In the genomic region with DNA sequence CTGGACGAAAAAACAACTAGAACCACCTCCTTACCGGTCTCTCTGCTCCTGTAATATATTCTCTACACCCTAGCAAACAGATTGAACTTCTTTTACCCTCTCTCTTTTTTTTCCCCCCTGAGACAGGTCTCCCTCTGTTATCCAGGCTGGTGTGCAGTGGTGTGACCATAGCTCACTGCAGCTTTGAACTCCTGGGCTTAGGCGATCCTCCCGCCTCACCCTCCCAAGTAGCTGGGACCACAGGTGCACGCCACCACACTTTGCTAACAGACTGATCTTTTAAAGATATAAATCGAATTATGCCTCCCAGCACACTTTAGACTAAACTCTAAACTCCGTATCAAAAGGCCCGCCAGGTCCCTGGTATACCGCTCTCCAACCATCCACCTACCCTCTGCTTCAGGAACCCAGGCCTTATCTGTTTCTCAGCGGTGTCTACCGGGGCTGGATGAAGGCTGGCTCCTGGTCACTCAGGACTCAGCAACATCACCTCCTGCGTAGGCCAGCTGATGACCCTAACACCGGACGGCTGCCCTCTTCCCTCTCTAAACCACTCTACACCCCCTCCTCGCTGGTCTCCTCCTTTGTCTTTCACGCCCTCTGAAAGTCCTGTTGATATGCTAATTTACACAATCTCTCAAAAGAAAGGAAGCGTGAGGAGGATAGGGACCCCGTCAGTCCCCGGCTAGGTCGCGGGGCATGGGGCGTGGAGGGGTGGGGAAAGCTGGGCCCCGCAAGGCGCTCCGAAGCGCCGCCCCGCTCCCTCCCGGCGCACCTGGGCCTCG, we compare ENCODE assay signal across 6 cellular contexts. TPM values are rescaled to one million over a fixed set of nuclear protein-coding genes. Genes with fewer than 3 reads are reported as not detected.
DNase-seq lines count a peak whose midpoint lies in the region; ATAC-seq and TF ChIP-seq lines count a peak whose summit lies in the region.

No MANE protein-coding gene starts in this region.

- DNase-seq in HFF-Myc (ENCODE audit: extremely low read depth, low read depth) (no peak), medulla oblongata (ENCODE audit: extremely low spot score) (peak; percentile 13), cerebellar cortex (ENCODE audit: low spot score) (no peak), NCI-H1417 (lab: John Stamatoyannopoulos, UW) (no peak)
- no peak for DNase-seq in activated T-helper 2 cell treated with anti-CD3 and anti-CD28 coated beads, Interferon-gamma antibody, Interleukin-2, Interleukin-4, amounts not matched to agents 10 μg/mL and 5 μg/mL and 100 μg/mL, durations not matched to agents 14 hours and 24 hours and 36 hours (ENCODE audit: low spot score)

- H3K36me3 Mint-ChIP-seq in activated T-helper 2 cell treated with anti-CD3 and anti-CD28 coated beads, Interferon-gamma antibody, Interleukin-2, Interleukin-4, amounts not matched to agents 10 μg/mL and 5 μg/mL and 100 μg/mL, durations not matched to agents 14 hours and 24 hours and 36 hours (ENCODE audit: low read depth): peaks cover 66% of the 10 kb centered on the region

- no peaks in the 10 kb centered on the region for H3K9me3 Mint-ChIP-seq in activated T-helper 2 cell treated with anti-CD3 and anti-CD28 coated beads, Interferon-gamma antibody, Interleukin-2, Interleukin-4, amounts not matched to agents 10 μg/mL and 5 μg/mL and 100 μg/mL, durations not matched to agents 14 hours and 24 hours and 36 hours

- intact Hi-C loops in activated T-helper 2 cell treated with anti-CD3 and anti-CD28 coated beads, Interferon-gamma antibody, Interleukin-2, Interleukin-4, amounts not matched to agents 10 μg/mL and 5 μg/mL and 100 μg/mL, durations not matched to agents 14 hours and 24 hours and 36 hours (cut with micrococcal nuclease): loop anchor here (1.0 to 2.0 kb wide), 2 partner anchors 14 to 33 kb away; partner anchors contain the start of genes CDC45, MRPL40 and UFD1

- H3K27ac Mint-ChIP-seq in activated T-helper 2 cell treated with anti-CD3 and anti-CD28 coated beads, Interferon-gamma antibody, Interleukin-2, Interleukin-4, amounts not matched to agents 10 μg/mL and 5 μg/mL and 100 μg/mL, durations not matched to agents 14 hours and 24 hours and 36 hours: peak overlapping the region; percentile 85

- peak overlapping the region; percentile 99 for H3K4me3 Mint-ChIP-seq in activated T-helper 2 cell treated with anti-CD3 and anti-CD28 coated beads, Interferon-gamma antibody, Interleukin-2, Interleukin-4, amounts not matched to agents 10 μg/mL and 5 μg/mL and 100 μg/mL, durations not matched to agents 14 hours and 24 hours and 36 hours (ENCODE audit: low read depth)

- peak overlapping the region; percentile 72 for H3K4me3 ChIP-seq in HFF-Myc (replicated peaks; ENCODE audit: low read depth, low read length)

- H3K27me3 Mint-ChIP-seq in activated T-helper 2 cell treated with anti-CD3 and anti-CD28 coated beads, Interferon-gamma antibody, Interleukin-2, Interleukin-4, amounts not matched to agents 10 μg/mL and 5 μg/mL and 100 μg/mL, durations not matched to agents 14 hours and 24 hours and 36 hours (ENCODE audit: low read depth): no peaks in the 10 kb centered on the region

- TF ChIP-seq CTCF in HFF-Myc (IDR thresholded peaks at IDR 0.05; ENCODE audit: low read depth, low read length, missing control alignments): no peak

- peaks cover 33% of the 10 kb centered on the region for H3K4me1 Mint-ChIP-seq in activated T-helper 2 cell treated with anti-CD3 and anti-CD28 coated beads, Interferon-gamma antibody, Interleukin-2, Interleukin-4, amounts not matched to agents 10 μg/mL and 5 μg/mL and 100 μg/mL, durations not matched to agents 14 hours and 24 hours and 36 hours (ENCODE audit: low read depth)

- no peak for ATAC-seq in HG02870 (IDR thresholded peaks at IDR 0.05; ENCODE audit: unreplicated experiment)

RNA-seq across cellular contexts. Expression of gene C22orf39, which starts 0.7 kb away (rescaled TPM):
- 26.2 and 26.9 TPM in 2 replicates for total RNA-seq in activated T-helper 2 cell treated with anti-CD3 and anti-CD28 coated beads, Interferon-gamma antibody, Interleukin-2, Interleukin-4, amounts not matched to agents 10 μg/mL and 5 μg/mL and 100 μg/mL, durations not matched to agents 14 hours and 24 hours and 36 hours

RNA-seq across cellular contexts. Expression of gene MRPL40, which starts 14.4 kb away (rescaled TPM):
- total RNA-seq in activated T-helper 2 cell treated with anti-CD3 and anti-CD28 coated beads, Interferon-gamma antibody, Interleukin-2, Interleukin-4, amounts not matched to agents 10 μg/mL and 5 μg/mL and 100 μg/mL, durations not matched to agents 14 hours and 24 hours and 36 hours: 32.2 and 34.8 TPM in 2 replicates

RNA-seq across cellular contexts. Expression of gene HIRA, which starts 15.3 kb away (rescaled TPM):
- total RNA-seq in activated T-helper 2 cell treated with anti-CD3 and anti-CD28 coated beads, Interferon-gamma antibody, Interleukin-2, Interleukin-4, amounts not matched to agents 10 μg/mL and 5 μg/mL and 100 μg/mL, durations not matched to agents 14 hours and 24 hours and 36 hours: 36.0 and 36.1 TPM in 2 replicates

RNA-seq across cellular contexts. Expression of gene UFD1, which starts 32.2 kb away (rescaled TPM):
- 103 and 110 TPM in 2 replicates for total RNA-seq in activated T-helper 2 cell treated with anti-CD3 and anti-CD28 coated beads, Interferon-gamma antibody, Interleukin-2, Interleukin-4, amounts not matched to agents 10 μg/mL and 5 μg/mL and 100 μg/mL, durations not matched to agents 14 hours and 24 hours and 36 hours

RNA-seq across cellular contexts. Expression of gene CDC45, which starts 32.9 kb away (rescaled TPM):
- total RNA-seq in activated T-helper 2 cell treated with anti-CD3 and anti-CD28 coated beads, Interferon-gamma antibody, Interleukin-2, Interleukin-4, amounts not matched to agents 10 μg/mL and 5 μg/mL and 100 μg/mL, durations not matched to agents 14 hours and 24 hours and 36 hours: 101 and 108 TPM in 2 replicates
